ENCODE assay signal across 36 cellular contexts in genomic region chr6:152765331-152765730, GRCh38. TPM values are rescaled to one million over a fixed set of nuclear protein-coding genes. Genes with fewer than 3 reads are reported as not detected.
"Had no signal": no experiment of that assay in that cellular context is flagged by ENCODE, and none has a peak within 500 bp of the region (broad histone marks: within the 10 kb centered on the region; RNA-seq: fewer than 3 reads in every experiment).

No MANE protein-coding gene starts in this region.

- H3K36me3 ChIP-seq: adrenal gland, ascending aorta, brain microvascular endothelial cell, breast epithelium, cardiac muscle cell had no signal

- DNase-seq: activated effector memory CD4-positive, alpha-beta T cell treated with anti-CD3 and anti-CD28 coated beads, Interleukin-2, amount 50 U/mL, for 16 hours; activated effector memory CD4-positive, alpha-beta T cell treated with Interleukin-2 at 50 U/mL for 16 hours; activated gamma-delta T cell; activated gamma-delta T cell treated with Interleukin-2 at 50 U/mL for 16 hours; activated naive CD4-positive, alpha-beta T cell; activated naive CD4-positive, alpha-beta T cell treated with anti-CD3 and anti-CD28 coated beads for 36 hours; activated naive CD4-positive, alpha-beta T cell treated with anti-CD3 and anti-CD28 coated beads, Interleukin-2, amount 10 ng/mL, durations not matched to agents 7 days and 5 days; activated naive CD4-positive, alpha-beta T cell treated with anti-CD3 and anti-CD28 coated beads, Interleukin-2, amount 50 U/mL, for 16 hours; activated naive CD4-positive, alpha-beta T cell treated with Interleukin-2 at 50 U/mL for 16 hours; activated naive CD8-positive, alpha-beta T cell treated with anti-CD3 and anti-CD28 coated beads for 36 hours; activated naive CD8-positive, alpha-beta T cell treated with anti-CD3 and anti-CD28 coated beads, Interleukin-2, amount 10 ng/mL, durations not matched to agents 7 days and 5 days; activated naive CD8-positive, alpha-beta T cell treated with anti-CD3 and anti-CD28 coated beads, Interleukin-2, amount 50 U/mL, for 24 hours; activated T-cell treated with anti-CD3 and anti-CD28 coated beads, Interleukin-2, amount 50 U/mL, for 24 hours; activated T-cell treated with anti-CD3 and anti-CD28 coated beads, Interleukin-2, amount 50 U/mL, for 4 hours; activated T-cell treated with anti-CD3 and anti-CD28 coated beads, Interleukin-2, amount 50 U/mL, for 48 hours; activated T-cell treated with anti-CD3 and anti-CD28 coated beads, Interleukin-2, amount 50 U/mL, for 72 hours; adrenal gland; amniotic stem cell; amygdala; anterior cingulate cortex; aorta; body of pancreas; brain microvascular endothelial cell; caudate nucleus; central memory CD4-positive, alpha-beta T cell; cerebellar nuclear complex had no signal

- H3K4me3 ChIP-seq: adrenal gland, ascending aorta, body of pancreas, breast epithelium, cardiac muscle cell had no signal

- FAIRE-seq: astrocyte, bronchial epithelial cell had no signal

- H3K27me3 ChIP-seq: adrenal gland, ascending aorta, body of pancreas, brain microvascular endothelial cell, breast epithelium, cardiac muscle cell had no signal

- H3K27ac ChIP-seq: adrenal gland, ascending aorta, body of pancreas, brain microvascular endothelial cell, breast epithelium, cardiac muscle cell had no signal

- H3K9me3 ChIP-seq: adrenal gland, ascending aorta, body of pancreas, breast epithelium had no signal

- ATAC-seq: activated naive CD4-positive, alpha-beta T cell treated with anti-CD3 and anti-CD28 coated beads, Interleukin-2, amount 50 U/mL, for 72 hours; activated naive CD8-positive, alpha-beta T cell treated with anti-CD3 and anti-CD28 coated beads, Interleukin-2, amount 50 U/mL, for 24 hours; activated T-cell treated with anti-CD3 and anti-CD28 coated beads, Interleukin-2, amount 50 U/mL, for 4 hours; activated T-cell treated with anti-CD3 and anti-CD28 coated beads, Interleukin-2, amount 50 U/mL, for 72 hours; activated T-helper 17 cell treated with anti-CD3 and anti-CD28 coated beads, Interleukin-2, amount 50 U/mL, for 72 hours; body of pancreas had no signal

- H3K4me1 ChIP-seq: adrenal gland, ascending aorta, body of pancreas, breast epithelium had no signal

RNA-seq across cellular contexts. Expression of gene VIP, which starts 14.7 kb away (rescaled TPM):
- total RNA-seq: activated naive CD4-positive, alpha-beta T cell treated with anti-CD3 and anti-CD28 coated beads for 36 hours; activated naive CD4-positive, alpha-beta T cell treated with anti-CD3 and anti-CD28 coated beads, Interleukin-2, amount 50 U/mL, for 72 hours; activated naive CD8-positive, alpha-beta T cell treated with anti-CD3 and anti-CD28 coated beads for 36 hours; activated naive CD8-positive, alpha-beta T cell treated with anti-CD3 and anti-CD28 coated beads, Interleukin-2, amount 10 ng/mL, durations not matched to agents 7 days and 5 days; activated T-cell treated with anti-CD3 and anti-CD28 coated beads, Interleukin-2, amount 50 U/mL, for 4 hours; activated T-cell treated with anti-CD3 and anti-CD28 coated beads, Interleukin-2, amount 50 U/mL, for 72 hours; activated T-helper 1 cell treated with anti-CD3 and anti-CD28 coated beads, Interleukin-12 subunit alpha, Interleukin-12 subunit beta, Interleukin-2, Interleukin-4 antibody, amounts not matched to agents 30 ng/mL and 10 ng/mL and 1 ng/mL, durations not matched to agents 14 hours and 24 hours and 36 hours; activated T-helper 17 cell treated with anti-CD3 and anti-CD28 coated beads, Interleukin-2, amount 50 U/mL, for 72 hours; activated T-helper 2 cell treated with anti-CD3 and anti-CD28 coated beads, Interferon-gamma antibody, Interleukin-2, Interleukin-4, amounts not matched to agents 10 μg/mL and 5 μg/mL and 100 μg/mL, durations not matched to agents 14 hours and 24 hours and 36 hours; ascending aorta; cardiac muscle cell; chondrocyte had no signal
- polyA plus RNA-seq: cardiac muscle cell had no signal
